ENCODE assay signal across 19 cellular contexts in genomic region chr20:44264287-44264686, GRCh38. TPM values are rescaled to one million over a fixed set of nuclear protein-coding genes. Genes with fewer than 3 reads are reported as not detected.
DNase-seq lines count a peak whose midpoint lies in the region; ATAC-seq and TF ChIP-seq lines count a peak whose summit lies in the region.
"Had no signal": no experiment of that assay in that cellular context is flagged by ENCODE, and none has a peak within 500 bp of the region (broad histone marks: within the 10 kb centered on the region; RNA-seq: fewer than 3 reads in every experiment).

No MANE protein-coding gene starts in this region.

- H3K4me3 ChIP-seq in HEK293 (ENCODE audit: low read depth, low read length) (no peak overlapping the region), SJCRH30 (no peak overlapping the region), coronary artery (no peak overlapping the region)
- H3K4me3 ChIP-seq: gastroesophageal sphincter, transverse colon had no signal

- H3K9me3 ChIP-seq in HEK293 (ENCODE audit: control insufficient read depth, insufficient read depth, low read depth, low read length) (no peaks in the 10 kb centered on the region), SJCRH30 (replicated peaks) (no peaks in the 10 kb centered on the region)
- H3K9me3 ChIP-seq: transverse colon had no signal

- no peak overlapping the region for H3K27ac ChIP-seq in HEK293 (ENCODE audit: extremely low read depth, low read depth, low read length)
- no peak overlapping the region for H3K27ac ChIP-seq in SJCRH30
- no peak overlapping the region for H3K27ac ChIP-seq in coronary artery
- H3K27ac ChIP-seq: gastroesophageal sphincter, transverse colon had no signal

- POLR2A ChIA-PET in HEK293 (lab: Yijun Ruan, JAX): no interaction called here

- ATAC-seq in GM19467 (IDR thresholded peaks at IDR 0.05; ENCODE audit: unreplicated experiment) (no peak), left colon (no peak)
- ATAC-seq: gastroesophageal sphincter; naive thymus-derived CD8-positive, alpha-beta T cell; stimulated activated naive B cell treated with anti-CD40 and anti-IgM and Interleukin-4, amounts not matched to agents 10 μg/mL and 1 μg/mL and 100 μg/mL, for 72 hours had no signal

- intact Hi-C loops in left colon (cut with DNase I, micrococcal nuclease): no loop called here

- DNase-seq in NOMO-1 treated with DMSO at 0.1 percent for 48 hours (lab: John Stamatoyannopoulos, UW; ENCODE audit: unreplicated experiment) (peak; percentile 3), NOMO-1 (lab: John Stamatoyannopoulos, UW; ENCODE audit: unreplicated experiment in 2 of 2) (no peak), SJCRH30 (peak; percentile 38 to 50), iPS-NIHi7 (ENCODE audit: extremely low spot score) (peak; percentile 65), coronary artery (ENCODE audit: low spot score) (no peak), left colon (no peak)
- DNase-seq: activated B cell treated with CpG ODN at 0.5 μM for 24 hours; activated effector memory CD4-positive, alpha-beta T cell treated with Interleukin-2 at 50 U/mL for 16 hours; DMS79 treated with DMSO at 0.1 percent for 48 hours; naive thymus-derived CD8-positive, alpha-beta T cell; NCI-H187; NCI-H510A; stimulated activated naive B cell treated with anti-CD40 and anti-IgM and Interleukin-4, amounts not matched to agents 10 μg/mL and 1 μg/mL and 100 μg/mL, for 72 hours; transverse colon had no signal

- no peak for TF ChIP-seq CTCF in HEK293 (tag by site-specific recombination; IDR thresholded peaks at IDR 0.05)
- TF ChIP-seq CTCF in coronary artery (IDR thresholded peaks at IDR 0.05): no peak

- H3K4me1 ChIP-seq in HEK293 (ENCODE audit: control insufficient read depth, insufficient read depth, low read length): no peaks in the 10 kb centered on the region
- no peaks in the 10 kb centered on the region for H3K4me1 ChIP-seq in SJCRH30
- H3K4me1 ChIP-seq: gastroesophageal sphincter, transverse colon had no signal

- CTCF ChIA-PET in HEK293 (lab: Yijun Ruan, JAX): no interaction called here

- H3K27me3 ChIP-seq in SJCRH30: peaks cover 6% of the 10 kb centered on the region; the same call in 1 of the 2 replicates
- H3K27me3 ChIP-seq: gastroesophageal sphincter, transverse colon had no signal

- no peaks in the 10 kb centered on the region for H3K36me3 ChIP-seq in HEK293 (ENCODE audit: control insufficient read depth in 2 of 2, insufficient read depth in 1 of 2, low read length in 2 of 2)
- H3K36me3 ChIP-seq in SJCRH30: no peaks in the 10 kb centered on the region
- H3K36me3 ChIP-seq: gastroesophageal sphincter, transverse colon had no signal

TF ChIP-seq in HEK293, 187 proteins besides CTCF, POLR2A, EP300 and RAD21:
- peak; percentile 95 for TF ChIP-seq REST (tag by site-specific recombination; IDR thresholded peaks at IDR 0.05)
- TF ChIP-seq GLIS2 (tag by site-specific recombination; IDR thresholded peaks at IDR 0.05): no peak
TF ChIP-seq in HEK293: peak in this region for 1.

RNA-seq across cellular contexts. Expression of gene GDAP1L1, which starts 17.2 kb away (rescaled TPM):
- not detected in 2 replicates for total RNA-seq in SJCRH30 (2014; rRNA removed; shearing (Covaris generic))
- not detected for total RNA-seq in left colon
- total RNA-seq: activated B cell treated with CpG ODN at 0.5 μM for 24 hours; lung microvascular endothelial cell; naive thymus-derived CD8-positive, alpha-beta T cell; pulmonary artery endothelial cell; transverse colon had no signal

RNA-seq across cellular contexts. Expression of gene FITM2, which starts 46.7 kb away (rescaled TPM):
- 5.7 and 5.8 TPM in 2 replicates for total RNA-seq in SJCRH30 (2014; rRNA removed; shearing (Covaris generic))
- 10 to 100 TPM in 1 of 2 donors, 1 to 10 TPM in 1; 9.5 to 10.2 TPM for total RNA-seq in left colon

RNA-seq across cellular contexts. Expression of gene OSER1, which starts 53.7 kb away (rescaled TPM):
- total RNA-seq in SJCRH30 (2014; rRNA removed; shearing (Covaris generic)): 50.6 and 54.9 TPM in 2 replicates
- 10 to 100 TPM; 21.9 to 35.2 TPM for total RNA-seq in left colon

Comparison
In these comparisons a context has a peak if more than half of its experiments do, and no peak if none do; other contexts are left out.
1. DNase-seq: peak in NOMO-1 treated with DMSO at 0.1 percent for 48 hours (single experiment), SJCRH30 (2 of 2) and iPS-NIHi7 (single experiment); none in NOMO-1 (0 of 2), coronary artery (single experiment) and left colon (0 of 2).